ENCODE assay signal across 28 cellular contexts in the genomic region with DNA sequence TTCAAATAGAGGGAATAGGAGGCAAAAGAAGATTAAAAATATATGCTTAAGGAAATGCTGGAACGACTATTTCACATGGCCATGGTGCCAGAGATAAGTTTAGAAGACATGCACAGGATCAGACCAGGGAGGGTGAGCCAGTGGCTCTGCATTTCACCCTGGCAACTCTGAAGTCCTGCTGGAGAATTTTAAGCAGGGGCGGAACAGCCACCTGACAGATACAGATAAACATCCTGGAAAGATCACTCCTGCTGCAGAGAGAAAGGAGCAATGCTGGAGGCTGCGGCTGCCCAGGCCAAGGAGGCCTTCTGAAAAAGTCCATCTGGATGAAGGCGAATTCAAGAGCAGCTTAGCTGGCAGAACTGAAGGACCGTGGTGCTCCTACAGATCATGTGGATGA.
DNase-seq lines count a peak whose midpoint lies in the region; ATAC-seq, FAIRE-seq and TF ChIP-seq lines count a peak whose summit lies in the region.
"Had no signal": no experiment of that assay in that cellular context is flagged by ENCODE, and none has a peak within 500 bp of the region (broad histone marks: within the 10 kb centered on the region; RNA-seq: fewer than 3 reads in every experiment).

No MANE protein-coding gene starts in this region.

- H3K27ac Mint-ChIP-seq in T-helper 2 cell treated with Interferon-gamma antibody and Interleukin-4, amounts not matched to agents 5 μg/mL and 100 μg/mL, for 36 hours, result peak overlapping the region; percentile 93
- peak overlapping the region; percentile 92 for H3K27ac Mint-ChIP-seq in stimulated activated naive CD8-positive, alpha-beta T cell treated with anti-CD3 and anti-CD28 coated beads, Interleukin-15, Interleukin-2, amounts not matched to agents 100 ng/mL and 50 ng/mL, for 24 hours
- peak overlapping the region; percentile 69 to 91 for H3K27ac Mint-ChIP-seq in effector memory CD8-positive, alpha-beta T cell
- H3K27ac Mint-ChIP-seq: GM23338; HFFc6; stimulated activated naive B cell treated with anti-CD40 and anti-IgM and Interleukin-4, amounts not matched to agents 10 μg/mL and 1 μg/mL and 100 μg/mL, for 72 hours had no signal

- TF ChIP-seq POLR2A in GM12892 (IDR thresholded peaks at IDR 0.05; ENCODE audit: low read depth, low read length), result no peak

- DNase-seq in T-helper 2 cell treated with Interferon-gamma antibody and Interleukin-4, amounts not matched to agents 5 μg/mL and 100 μg/mL, for 36 hours (ENCODE audit: low spot score), result no peak
- DNase-seq in T-helper 2 cell (no peak), NCI-H2081 (lab: John Stamatoyannopoulos, UW) (no peak), GM12892 (ENCODE audit: insufficient read length) (no peak)
- DNase-seq in stimulated activated naive CD8-positive, alpha-beta T cell treated with anti-CD3 and anti-CD28 coated beads, Interleukin-15, Interleukin-2, amounts not matched to agents 100 U/mL and 50 U/mL, for 24 hours, result no peak
- no peak for DNase-seq in effector memory CD8-positive, alpha-beta T cell
- DNase-seq: 8988T; activated CD8-positive, alpha-beta memory T cell treated with anti-CD3 and anti-CD28 coated beads, Interleukin-2, amount 50 U/mL, for 48 hours; C1 segment of cervical spinal cord; Calu3; DMS79; effector CD8-positive, alpha-beta T cell; hypothalamus; IMR-90; left cardiac atrium; mucosa of descending colon; NCI-H1417 treated with DMSO at 0.1 percent for 48 hours; NCI-H2029 treated with DMSO at 0.1 percent for 48 hours; NCI-H2227 treated with DMSO at 0.1 percent for 48 hours; NCI-H526; SK-N-SH; stimulated activated naive B cell treated with anti-CD40 and anti-IgM and Interleukin-4, amounts not matched to agents 10 μg/mL and 1 μg/mL and 100 μg/mL, for 72 hours; upper lobe of right lung had no signal

- no peaks in the 10 kb centered on the region for H3K27me3 Mint-ChIP-seq in T-helper 2 cell treated with Interferon-gamma antibody and Interleukin-4, amounts not matched to agents 5 μg/mL and 100 μg/mL, for 36 hours (ENCODE audit: low read depth)
- no peaks in the 10 kb centered on the region for H3K27me3 Mint-ChIP-seq in stimulated activated naive CD8-positive, alpha-beta T cell treated with anti-CD3 and anti-CD28 coated beads, Interleukin-15, Interleukin-2, amounts not matched to agents 100 ng/mL and 50 ng/mL, for 24 hours
- H3K27me3 Mint-ChIP-seq in effector memory CD8-positive, alpha-beta T cell, result no peaks in the 10 kb centered on the region

- H3K4me3 Mint-ChIP-seq in T-helper 2 cell treated with Interferon-gamma antibody and Interleukin-4, amounts not matched to agents 5 μg/mL and 100 μg/mL, for 36 hours, result peak overlapping the region; percentile 55
- peak overlapping the region; percentile 50 for H3K4me3 Mint-ChIP-seq in stimulated activated naive CD8-positive, alpha-beta T cell treated with anti-CD3 and anti-CD28 coated beads, Interleukin-15, Interleukin-2, amounts not matched to agents 100 ng/mL and 50 ng/mL, for 24 hours
- no peak overlapping the region for H3K4me3 Mint-ChIP-seq in effector memory CD8-positive, alpha-beta T cell
- H3K4me3 Mint-ChIP-seq: GM23338; HFFc6; stimulated activated naive B cell treated with anti-CD40 and anti-IgM and Interleukin-4, amounts not matched to agents 10 μg/mL and 1 μg/mL and 100 μg/mL, for 72 hours had no signal

- H3K9me3 Mint-ChIP-seq in T-helper 2 cell treated with Interferon-gamma antibody and Interleukin-4, amounts not matched to agents 5 μg/mL and 100 μg/mL, for 36 hours, result no peaks in the 10 kb centered on the region
- peaks cover 3% of the 10 kb centered on the region for H3K9me3 Mint-ChIP-seq in stimulated activated naive CD8-positive, alpha-beta T cell treated with anti-CD3 and anti-CD28 coated beads, Interleukin-15, Interleukin-2, amounts not matched to agents 100 ng/mL and 50 ng/mL, for 24 hours
- no peaks in the 10 kb centered on the region for H3K9me3 Mint-ChIP-seq in effector memory CD8-positive, alpha-beta T cell
- H3K9me3 Mint-ChIP-seq: HFFc6 had no signal

- peaks cover 49% of the 10 kb centered on the region for H3K4me1 Mint-ChIP-seq in T-helper 2 cell treated with Interferon-gamma antibody and Interleukin-4, amounts not matched to agents 5 μg/mL and 100 μg/mL, for 36 hours (ENCODE audit: low read depth)
- peaks cover 58% of the 10 kb centered on the region for H3K4me1 Mint-ChIP-seq in stimulated activated naive CD8-positive, alpha-beta T cell treated with anti-CD3 and anti-CD28 coated beads, Interleukin-15, Interleukin-2, amounts not matched to agents 100 ng/mL and 50 ng/mL, for 24 hours (ENCODE audit: low read depth)
- H3K4me1 Mint-ChIP-seq in effector memory CD8-positive, alpha-beta T cell (ENCODE audit: low read depth in 2 of 2), result peaks cover 22 to 23% of the 10 kb centered on the region in 2 donors

- peaks cover 27% of the 10 kb centered on the region for H3K36me3 Mint-ChIP-seq in T-helper 2 cell treated with Interferon-gamma antibody and Interleukin-4, amounts not matched to agents 5 μg/mL and 100 μg/mL, for 36 hours (ENCODE audit: low read depth)
- peaks cover 4% of the 10 kb centered on the region for H3K36me3 Mint-ChIP-seq in stimulated activated naive CD8-positive, alpha-beta T cell treated with anti-CD3 and anti-CD28 coated beads, Interleukin-15, Interleukin-2, amounts not matched to agents 100 ng/mL and 50 ng/mL, for 24 hours (ENCODE audit: low read depth)
- H3K36me3 Mint-ChIP-seq in effector memory CD8-positive, alpha-beta T cell (ENCODE audit: insufficient read depth), result no peaks in the 10 kb centered on the region
- H3K36me3 Mint-ChIP-seq: stimulated activated naive B cell treated with anti-CD40 and anti-IgM and Interleukin-4, amounts not matched to agents 10 μg/mL and 1 μg/mL and 100 μg/mL, for 72 hours had no signal

- no peak for FAIRE-seq in GM12892 (lab: Jason Lieb, UNC)
- FAIRE-seq: G401.6 had no signal

- no peak for ATAC-seq in stimulated activated naive CD8-positive, alpha-beta T cell treated with anti-CD3 and anti-CD28 coated beads, Interleukin-15, Interleukin-2, amounts not matched to agents 100 U/mL and 50 U/mL, for 24 hours
- no peak for ATAC-seq in effector memory CD8-positive, alpha-beta T cell (replicated peaks)
- no peak for ATAC-seq in GM21825 (IDR thresholded peaks at IDR 0.05; ENCODE audit: unreplicated experiment)
- ATAC-seq: left cardiac atrium; stimulated activated naive B cell treated with anti-CD40 and anti-IgM and Interleukin-4, amounts not matched to agents 10 μg/mL and 1 μg/mL and 100 μg/mL, for 72 hours had no signal

Comparison
In these comparisons a context has a peak if more than half of its experiments do, and no peak if none do; other contexts are left out.
1. H3K4me3 Mint-ChIP-seq: peak in T-helper 2 cell treated with Interferon-gamma antibody and Interleukin-4, amounts not matched to agents 5 μg/mL and 100 μg/mL, for 36 hours (single experiment) and stimulated activated naive CD8-positive, alpha-beta T cell treated with anti-CD3 and anti-CD28 coated beads, Interleukin-15, Interleukin-2, amounts not matched to agents 100 ng/mL and 50 ng/mL, for 24 hours (single experiment); none in effector memory CD8-positive, alpha-beta T cell (0 of 2).
2. Peak in every context shown above with its lines, with median percentiles within 50 percentile points of each other: H3K27ac Mint-ChIP-seq.